In the genomic region with DNA sequence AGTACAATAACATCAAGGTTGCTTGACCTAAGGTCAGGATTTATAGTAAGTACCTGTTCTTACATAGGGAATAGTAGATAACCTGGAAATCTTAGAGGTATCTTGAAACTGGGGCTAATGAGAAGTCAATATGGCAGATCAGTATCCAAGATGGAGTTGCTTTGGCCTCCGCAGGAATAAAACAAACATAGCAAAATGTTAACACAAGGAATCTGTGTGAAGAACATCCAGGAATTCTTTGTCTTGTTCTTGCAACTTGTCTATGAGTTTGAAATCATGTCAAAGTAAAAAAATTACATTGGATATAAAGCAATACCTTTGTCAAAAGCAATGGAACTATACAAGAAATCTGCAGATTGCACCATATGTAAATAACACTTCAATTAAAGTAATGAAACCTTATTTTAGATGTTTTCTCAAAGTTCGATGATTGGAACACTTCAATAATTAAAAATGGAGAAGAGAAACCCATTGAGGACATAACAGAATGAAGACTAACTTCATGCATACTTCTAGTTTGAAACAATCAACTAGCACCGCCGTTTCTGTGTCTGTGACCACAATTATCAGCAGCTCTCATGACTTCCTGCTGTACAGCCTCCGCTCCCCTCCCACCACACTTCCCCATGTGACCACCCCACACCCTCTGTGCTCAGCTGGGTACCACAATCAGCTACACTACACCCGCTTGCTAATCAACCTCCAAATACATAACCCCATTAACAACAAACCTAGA, we compare ENCODE assay signal across 8 cellular contexts. TPM values are rescaled to one million over a fixed set of nuclear protein-coding genes. Genes with fewer than 3 reads are reported as not detected.
DNase-seq lines count a peak whose midpoint lies in the region; ATAC-seq and TF ChIP-seq lines count a peak whose summit lies in the region.

No MANE protein-coding gene starts in this region.

- peak; percentile 98 for ATAC-seq in GM18519 (IDR thresholded peaks at IDR 0.05; ENCODE audit: low FRiP score, unreplicated experiment)
- peak; percentile 99 for ATAC-seq in HG02623 (IDR thresholded peaks at IDR 0.05; ENCODE audit: unreplicated experiment)
- peak; percentile 100 for ATAC-seq in stimulated activated naive B cell treated with anti-CD40 and anti-IgM and Interleukin-4, amounts not matched to agents 10 μg/mL and 1 μg/mL and 100 μg/mL, for 72 hours (replicated peaks)

- H3K27ac Mint-ChIP-seq in activated naive CD8-positive, alpha-beta T cell treated with anti-CD3 and anti-CD28 coated beads for 36 hours: peak overlapping the region; percentile 59
- peak overlapping the region; percentile 96 for H3K27ac Mint-ChIP-seq in stimulated activated naive B cell treated with anti-CD40 and anti-IgM and Interleukin-4, amounts not matched to agents 10 μg/mL and 1 μg/mL and 100 μg/mL, for 72 hours

- H3K27ac ChIP-seq in ovary: no peak overlapping the region

- H3K9me3 Mint-ChIP-seq in activated naive CD8-positive, alpha-beta T cell treated with anti-CD3 and anti-CD28 coated beads for 36 hours: no peaks in the 10 kb centered on the region
- no peaks in the 10 kb centered on the region for H3K9me3 Mint-ChIP-seq in stimulated activated naive B cell treated with anti-CD40 and anti-IgM and Interleukin-4, amounts not matched to agents 10 μg/mL and 1 μg/mL and 100 μg/mL, for 72 hours

- peak; percentile 79 for DNase-seq in NOMO-1 treated with DMSO at 0.1 percent for 48 hours (lab: John Stamatoyannopoulos, UW; ENCODE audit: unreplicated experiment)
- peak; percentile 36 for DNase-seq in activated naive CD8-positive, alpha-beta T cell treated with anti-CD3 and anti-CD28 coated beads for 36 hours
- peak; percentile 39 for DNase-seq in stimulated activated naive B cell treated with anti-CD40 and anti-IgM and Interleukin-4, amounts not matched to agents 10 μg/mL and 1 μg/mL and 100 μg/mL, for 72 hours
- DNase-seq in NCI-H187 (lab: John Stamatoyannopoulos, UW): no peak
- DNase-seq in ovary: no peak
- DNase-seq in SW 1271 (lab: John Stamatoyannopoulos, UW): no peak

- H3K36me3 ChIP-seq in ovary: no peaks in the 10 kb centered on the region

- intact Hi-C loops in ovary (cut with DNase I): no loop called here

- TF ChIP-seq EP300 in ovary (IDR thresholded peaks at IDR 0.05): no peak

- WGBS in ovary, 3 donors: 81 to 93% (median 93%) methylated on average over 6 of the region's 6 CpGs

- H3K27me3 Mint-ChIP-seq in activated naive CD8-positive, alpha-beta T cell treated with anti-CD3 and anti-CD28 coated beads for 36 hours: no peaks in the 10 kb centered on the region
- no peaks in the 10 kb centered on the region for H3K27me3 Mint-ChIP-seq in stimulated activated naive B cell treated with anti-CD40 and anti-IgM and Interleukin-4, amounts not matched to agents 10 μg/mL and 1 μg/mL and 100 μg/mL, for 72 hours

- peaks cover 20% of the 10 kb centered on the region for H3K4me1 Mint-ChIP-seq in activated naive CD8-positive, alpha-beta T cell treated with anti-CD3 and anti-CD28 coated beads for 36 hours
- peaks cover 16 to 27% of the 10 kb centered on the region in 2 donors for H3K4me1 Mint-ChIP-seq in stimulated activated naive B cell treated with anti-CD40 and anti-IgM and Interleukin-4, amounts not matched to agents 10 μg/mL and 1 μg/mL and 100 μg/mL, for 72 hours

- no peaks in the 10 kb centered on the region for H3K4me1 ChIP-seq in ovary (ENCODE audit: insufficient read depth)

- H3K4me3 ChIP-seq in ovary: no peak overlapping the region

- no peaks in the 10 kb centered on the region for H3K9me3 ChIP-seq in ovary

- TF ChIP-seq POLR2A in ovary (IDR thresholded peaks at IDR 0.05): no peak

- H3K4me3 Mint-ChIP-seq in activated naive CD8-positive, alpha-beta T cell treated with anti-CD3 and anti-CD28 coated beads for 36 hours: peak overlapping the region; percentile 52
- peak overlapping the region; percentile 75 to 81 for H3K4me3 Mint-ChIP-seq in stimulated activated naive B cell treated with anti-CD40 and anti-IgM and Interleukin-4, amounts not matched to agents 10 μg/mL and 1 μg/mL and 100 μg/mL, for 72 hours

- H3K27me3 ChIP-seq in ovary: no peaks in the 10 kb centered on the region

- H3K36me3 Mint-ChIP-seq in activated naive CD8-positive, alpha-beta T cell treated with anti-CD3 and anti-CD28 coated beads for 36 hours: peaks cover 8% of the 10 kb centered on the region
- peaks cover 5 to 13% of the 10 kb centered on the region in 2 donors for H3K36me3 Mint-ChIP-seq in stimulated activated naive B cell treated with anti-CD40 and anti-IgM and Interleukin-4, amounts not matched to agents 10 μg/mL and 1 μg/mL and 100 μg/mL, for 72 hours

- TF ChIP-seq CTCF in ovary (IDR thresholded peaks at IDR 0.05): no peak

RNA-seq across cellular contexts. Expression of a gene that starts 27.6 kb away (rescaled TPM):
- 10 to 100 TPM; 12.3 to 15.6 TPM for total RNA-seq in activated naive CD8-positive, alpha-beta T cell treated with anti-CD3 and anti-CD28 coated beads for 36 hours
- total RNA-seq in ovary: 10 to 100 TPM; 12.0 to 16.7 (median 13.2) TPM
- 10 to 100 TPM; 18.9 to 24.1 TPM for polyA plus RNA-seq in ovary

RNA-seq across cellular contexts. Expression of a gene that starts 27.8 kb away (rescaled TPM):
- 100 to 1,000 TPM; 162 to 182 TPM for total RNA-seq in activated naive CD8-positive, alpha-beta T cell treated with anti-CD3 and anti-CD28 coated beads for 36 hours
- total RNA-seq in ovary: 10 to 100 TPM; 35.5 to 90.2 (median 49.7) TPM
- polyA plus RNA-seq in ovary: 100 to 1,000 TPM; 111 to 243 TPM

Comparison
In these comparisons a context has a peak if more than half of its experiments do, and no peak if none do; other contexts are left out.
1. DNase-seq: peak in NOMO-1 treated with DMSO at 0.1 percent for 48 hours (single experiment), activated naive CD8-positive, alpha-beta T cell treated with anti-CD3 and anti-CD28 coated beads for 36 hours (single experiment) and stimulated activated naive B cell treated with anti-CD40 and anti-IgM and Interleukin-4, amounts not matched to agents 10 μg/mL and 1 μg/mL and 100 μg/mL, for 72 hours (single experiment); none in NCI-H187 (0 of 2), ovary (0 of 5) and SW 1271 (0 of 2).
2. Peak in every context shown above with its lines, with median percentiles within 50 percentile points of each other: ATAC-seq.